8 cellular contexts compared by ENCODE assay signal in the genomic region with DNA sequence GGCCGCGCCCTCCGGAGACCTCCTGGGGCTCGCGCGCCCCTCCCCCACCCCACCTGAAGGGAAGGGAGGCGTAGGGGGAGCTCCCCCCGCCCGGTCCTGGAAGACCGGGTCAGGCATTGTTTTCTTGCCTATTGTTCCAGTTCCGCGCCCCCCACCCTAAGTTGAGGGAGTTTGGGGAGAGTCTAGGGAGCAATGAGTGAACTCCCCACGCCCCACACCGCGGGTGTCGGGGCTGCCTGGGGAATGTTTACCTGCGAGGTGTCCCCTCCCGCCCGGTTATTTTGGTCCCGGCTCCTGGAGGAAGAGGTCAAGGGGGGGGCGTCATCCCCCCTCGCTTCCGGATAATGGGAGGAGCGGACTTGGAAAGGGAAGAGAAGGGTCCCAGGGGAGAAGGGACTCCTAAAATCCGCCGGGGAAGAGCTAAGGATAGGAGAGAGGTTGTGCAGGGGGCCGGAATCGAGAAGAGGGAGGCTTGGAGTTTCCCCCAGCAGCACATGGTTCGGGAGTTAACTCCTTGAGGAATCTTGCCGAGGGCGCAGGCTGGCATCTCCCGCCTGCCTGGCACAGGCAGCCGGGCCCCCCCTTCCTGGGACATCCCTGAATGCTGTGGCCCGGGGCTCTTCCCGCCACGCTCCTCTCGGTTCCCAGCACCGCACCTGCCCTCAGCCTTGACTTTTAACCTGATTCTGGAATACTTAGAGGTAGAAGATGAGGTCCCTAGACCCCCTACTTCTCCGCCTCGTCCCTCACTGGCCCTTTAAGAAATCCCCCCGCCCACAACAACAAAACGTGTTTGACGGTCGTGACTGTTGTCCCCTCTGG. TPM values are rescaled to one million over a fixed set of nuclear protein-coding genes. Genes with fewer than 3 reads are reported as not detected.
DNase-seq lines count a peak whose midpoint lies in the region; ATAC-seq and TF ChIP-seq lines count a peak whose summit lies in the region.

No MANE protein-coding gene starts in this region.

- peaks cover 55 to 66% (median 61%) of the 10 kb centered on the region in 3 donors for H3K4me1 Mint-ChIP-seq in CD8-positive, alpha-beta memory T cell
- peaks cover 54 to 69% of the 10 kb centered on the region in 2 donors for H3K4me1 Mint-ChIP-seq in effector memory CD8-positive, alpha-beta T cell (ENCODE audit: low read depth in 2 of 2)

- peak overlapping the region; percentile 67 for H3K4me3 ChIP-seq in CD8-positive, alpha-beta memory T cell (ENCODE audit: low read length)
- H3K4me3 ChIP-seq in WI38 (ENCODE audit: low read depth, low read length): peak overlapping the region; percentile 69
- H3K4me3 ChIP-seq in mesendoderm (ENCODE audit: low read length): peak overlapping the region; percentile 55

- H3K36me3 Mint-ChIP-seq in CD8-positive, alpha-beta memory T cell: peaks cover 0 to 69% (median 12%) of the 10 kb centered on the region in 3 donors
- H3K36me3 Mint-ChIP-seq in effector memory CD8-positive, alpha-beta T cell (ENCODE audit: insufficient read depth): peaks cover 69% of the 10 kb centered on the region

- peak overlapping the region; percentile 34 for H3K27ac ChIP-seq in CD8-positive, alpha-beta memory T cell (ENCODE audit: low read depth, low read length)
- H3K27ac ChIP-seq in mesendoderm (ENCODE audit: low read depth, low read length) (peak overlapping the region; percentile 38), substantia nigra (ENCODE audit: low read depth, low read length, poor library complexity, severe bottlenecking) (peak overlapping the region; percentile 84)

- DNase-seq in CD8-positive, alpha-beta memory T cell: peak in 3 of 5 donors; percentile 21 to 60 (median 41)
- DNase-seq in LHCN-M2 (ENCODE audit: low read depth) (peak; percentile 68), mesendoderm (peak; percentile 79), substantia nigra (lab: John Stamatoyannopoulos, UW) (peak in 19 of 49 donors; percentile 11 to 69 (median 36)), A172 (ENCODE audit: low spot score) (no peak)
- no peak for DNase-seq in effector memory CD8-positive, alpha-beta T cell

- H3K27me3 Mint-ChIP-seq in CD8-positive, alpha-beta memory T cell: no peaks in the 10 kb centered on the region
- H3K27me3 Mint-ChIP-seq in effector memory CD8-positive, alpha-beta T cell: no peaks in the 10 kb centered on the region

- WGBS in mesendoderm (ENCODE audit: extremely low coverage, insufficient coverage, low lambda C conversion rate): no CpG with 5 or more reads among the region's 44 CpGs

- no peak overlapping the region for H2BK15ac ChIP-seq in mesendoderm (replicated peaks; ENCODE audit: low read depth)

- POLR2A ChIA-PET in CD8-positive, alpha-beta memory T cell (lab: Charles Lee): interaction anchor here (0.5 to 3.6 kb wide), 7 partner anchors 13 to 388 kb away, joined by 3 to 56 read pairs (median 7); partner anchors contain the start of gene RPL23

- H2BK120ac ChIP-seq in mesendoderm (ENCODE audit: low read depth, low read length): no peak overlapping the region

- no peaks in the 10 kb centered on the region for H3K9me3 ChIP-seq in CD8-positive, alpha-beta memory T cell (ENCODE audit: low read length)

- no peak for ATAC-seq in effector memory CD8-positive, alpha-beta T cell (replicated peaks)
- no peak for ATAC-seq in GM19452 (IDR thresholded peaks at IDR 0.05; ENCODE audit: unreplicated experiment)

- peak overlapping the region; percentile 62 for H3K9ac ChIP-seq in mesendoderm (ENCODE audit: low read length)

- no peaks in the 10 kb centered on the region for H3K27me3 ChIP-seq in CD8-positive, alpha-beta memory T cell (ENCODE audit: insufficient read depth, low read length, poor library complexity, severe bottlenecking)
- peaks cover 10% of the 10 kb centered on the region for H3K27me3 ChIP-seq in mesendoderm (ENCODE audit: insufficient read depth, low read length, poor library complexity)

- H4K8ac ChIP-seq in mesendoderm (ENCODE audit: low read depth, low read length): no peak overlapping the region

- H2AK5ac ChIP-seq in mesendoderm (ENCODE audit: low read length): no peak overlapping the region

- peaks cover 60% of the 10 kb centered on the region for H3K4me1 ChIP-seq in CD8-positive, alpha-beta memory T cell (ENCODE audit: insufficient read depth, low read length)
- peaks cover 9% of the 10 kb centered on the region for H3K4me1 ChIP-seq in mesendoderm (ENCODE audit: control insufficient read depth, low read depth, low read length)

- H2BK5ac ChIP-seq in mesendoderm (ENCODE audit: low read length): no peak overlapping the region

- H3K4me2 ChIP-seq in mesendoderm (ENCODE audit: low read length): peak overlapping the region; percentile 19

- peaks cover 2% of the 10 kb centered on the region for H3K79me1 ChIP-seq in mesendoderm (ENCODE audit: low read length)

- H3K18ac ChIP-seq in mesendoderm (ENCODE audit: low read length): peak overlapping the region; percentile 92

- H3K9me3 Mint-ChIP-seq in CD8-positive, alpha-beta memory T cell: no peaks in the 10 kb centered on the region
- H3K9me3 Mint-ChIP-seq in effector memory CD8-positive, alpha-beta T cell: no peaks in the 10 kb centered on the region

- H4K5ac ChIP-seq in mesendoderm (ENCODE audit: low read length): no peak overlapping the region

- H3K4me3 Mint-ChIP-seq in CD8-positive, alpha-beta memory T cell: peak overlapping the region; percentile 93 to 99 (median 94)
- H3K4me3 Mint-ChIP-seq in effector memory CD8-positive, alpha-beta T cell: peak overlapping the region; percentile 97 to 99

- TF ChIP-seq CTCF in WI38 (IDR thresholded peaks at IDR 0.05; ENCODE audit: low read depth, low read length): no peak

- peaks cover 33% of the 10 kb centered on the region for H3K36me3 ChIP-seq in CD8-positive, alpha-beta memory T cell (ENCODE audit: insufficient read depth, low read length)
- no peaks in the 10 kb centered on the region for H3K36me3 ChIP-seq in mesendoderm (ENCODE audit: control insufficient read depth, insufficient read depth, low read length)

- peak overlapping the region; percentile 78 for H3K56ac ChIP-seq in mesendoderm (ENCODE audit: low read length)

- no peaks in the 10 kb centered on the region for H3K79me2 ChIP-seq in mesendoderm (ENCODE audit: control insufficient read depth, insufficient read depth, low read length)

- no peak overlapping the region for H3K23ac ChIP-seq in mesendoderm (ENCODE audit: low read length)

- H3K4ac ChIP-seq in mesendoderm (ENCODE audit: low read depth, low read length): peak overlapping the region; percentile 70

- H3K27ac Mint-ChIP-seq in CD8-positive, alpha-beta memory T cell: peak overlapping the region; percentile 78 to 98 (median 92)
- H3K27ac Mint-ChIP-seq in effector memory CD8-positive, alpha-beta T cell: peak overlapping the region; percentile 91 to 95

- CTCF ChIA-PET in CD8-positive, alpha-beta memory T cell (lab: Charles Lee): interaction anchor here (0.9 to 3.7 kb wide), 6 partner anchors 23 to 148 kb away, joined by 3 to 26 read pairs (median 4); partner anchors contain the start of gene CISD3

RNA-seq across cellular contexts. Expression of gene MLLT6, which starts 0.9 kb away (rescaled TPM):
- total RNA-seq in CD8-positive, alpha-beta memory T cell: 100 to 1,000 TPM; 197 to 202 TPM
- polyA plus RNA-seq in CD8-positive, alpha-beta memory T cell: 15.9 TPM
- 21.4 and 26.8 TPM in 2 replicates for total RNA-seq in LHCN-M2 (2014; rRNA removed)
- 19.6 TPM for polyA plus RNA-seq in LHCN-M2 (2012)
- 5.4 TPM for polyA plus RNA-seq in mesendoderm (2013, experiment 1 of 2)
- polyA plus RNA-seq in mesendoderm (2013, experiment 2 of 2): 5.4 TPM
- total RNA-seq in A172 (2014; rRNA removed; shearing (Covaris generic)): 17.4 and 21.4 TPM in 2 replicates

RNA-seq across cellular contexts. Expression of gene CISD3, which starts 24.1 kb away (rescaled TPM):
- 10 to 100 TPM; 58.2 to 59.6 TPM for total RNA-seq in CD8-positive, alpha-beta memory T cell
- 73.4 TPM for polyA plus RNA-seq in CD8-positive, alpha-beta memory T cell
- 7.4 and 9.9 TPM in 2 replicates for total RNA-seq in LHCN-M2 (2014; rRNA removed)
- 61.0 TPM for polyA plus RNA-seq in LHCN-M2 (2012)
- 7.5 TPM for polyA plus RNA-seq in mesendoderm (2013, experiment 1 of 2)
- 8.7 TPM for polyA plus RNA-seq in mesendoderm (2013, experiment 2 of 2)
- total RNA-seq in A172 (2014; rRNA removed; shearing (Covaris generic)): 7.5 and 12.4 TPM in 2 replicates

RNA-seq across cellular contexts. Expression of gene EPOP, which starts 31.3 kb away (rescaled TPM):
- total RNA-seq in CD8-positive, alpha-beta memory T cell: 10 to 100 TPM; 47.0 to 50.0 TPM
- 0.10 TPM for polyA plus RNA-seq in CD8-positive, alpha-beta memory T cell
- total RNA-seq in LHCN-M2 (2014; rRNA removed): 2.6 and 2.7 TPM in 2 replicates
- 1.3 TPM for polyA plus RNA-seq in LHCN-M2 (2012)
- 1.3 TPM for polyA plus RNA-seq in mesendoderm (2013, experiment 1 of 2)
- 1.3 TPM for polyA plus RNA-seq in mesendoderm (2013, experiment 2 of 2)
- 3.0 and 3.7 TPM in 2 replicates for total RNA-seq in A172 (2014; rRNA removed; shearing (Covaris generic))

RNA-seq across cellular contexts. Expression of gene PCGF2, which starts 42.1 kb away (rescaled TPM):
- total RNA-seq in CD8-positive, alpha-beta memory T cell: under 1 TPM; 0.72 to 0.89 TPM
- polyA plus RNA-seq in CD8-positive, alpha-beta memory T cell: 0.09 TPM
- total RNA-seq in LHCN-M2 (2014; rRNA removed): 6.4 and 7.7 TPM in 2 replicates
- 43.1 TPM for polyA plus RNA-seq in LHCN-M2 (2012)
- 56.1 TPM for polyA plus RNA-seq in mesendoderm (2013, experiment 1 of 2)
- 55.8 TPM for polyA plus RNA-seq in mesendoderm (2013, experiment 2 of 2)
- 8.2 and 9.9 TPM in 2 replicates for total RNA-seq in A172 (2014; rRNA removed; shearing (Covaris generic))

RNA-seq across cellular contexts. Expression of gene PSMB3, which starts 46.5 kb away (rescaled TPM):
- 100 to 1,000 TPM; 317 to 323 TPM for total RNA-seq in CD8-positive, alpha-beta memory T cell
- polyA plus RNA-seq in CD8-positive, alpha-beta memory T cell: 431 TPM
- 233 and 303 TPM in 2 replicates for total RNA-seq in LHCN-M2 (2014; rRNA removed)
- polyA plus RNA-seq in LHCN-M2 (2012): 330 TPM
- polyA plus RNA-seq in mesendoderm (2013, experiment 1 of 2): 307 TPM
- 321 TPM for polyA plus RNA-seq in mesendoderm (2013, experiment 2 of 2)
- total RNA-seq in A172 (2014; rRNA removed; shearing (Covaris generic)): 484 and 521 TPM in 2 replicates

Comparison
In these comparisons a context has a peak if more than half of its experiments do, and no peak if none do; other contexts are left out.
1. DNase-seq: peak in CD8-positive, alpha-beta memory T cell (3 of 5), LHCN-M2 (single experiment) and mesendoderm (single experiment); none in effector memory CD8-positive, alpha-beta T cell (0 of 3) and A172 (single experiment).
2. H3K27ac ChIP-seq: peak in every context shown above with its lines; median percentile 84 in substantia nigra; 38 in mesendoderm; 34 in CD8-positive, alpha-beta memory T cell.
3. RNA of gene EPOP, which starts 31.3 kb away (total RNA-seq): 47.0 to 50.0 TPM in CD8-positive, alpha-beta memory T cell; 3.0 to 3.7 TPM in A172 and 2.6 to 2.7 TPM in LHCN-M2; every median in the first group is over 10 times any median in the second.
4. Peak in every context shown above with its lines, with median percentiles within 50 percentile points of each other: H3K4me3 ChIP-seq.